ENCODE assay signal across 14 cellular contexts in the genomic region with DNA sequence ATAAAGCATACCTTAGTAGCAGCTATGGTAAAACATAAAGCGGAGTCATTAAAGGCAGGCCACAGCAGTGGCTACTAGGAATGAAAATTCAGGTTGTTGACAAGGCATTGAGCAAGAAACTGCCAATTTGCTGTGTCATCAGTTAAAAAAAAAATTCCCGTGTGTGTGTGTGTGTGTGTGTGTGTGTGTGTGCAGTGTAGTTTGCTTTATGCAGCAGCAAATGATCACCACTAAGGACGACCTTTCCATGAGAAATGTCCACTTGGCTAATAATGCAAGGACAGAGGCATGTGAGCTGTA.
DNase-seq lines count a peak whose midpoint lies in the region; ATAC-seq and TF ChIP-seq lines count a peak whose summit lies in the region.
"Had no signal": no experiment of that assay in that cellular context is flagged by ENCODE, and none has a peak within 500 bp of the region (broad histone marks: within the 10 kb centered on the region; RNA-seq: fewer than 3 reads in every experiment).

No MANE protein-coding gene starts in this region.

- peak; percentile 74 for ATAC-seq in SK-N-SH treated with all-trans-retinoic acid at 6 μM for 48 hours
- no peak for ATAC-seq in GM19324 (IDR thresholded peaks at IDR 0.05; ENCODE audit: low FRiP score, unreplicated experiment)
- ATAC-seq: Panc1; stimulated activated naive CD8-positive, alpha-beta T cell treated with anti-CD3 and anti-CD28 coated beads, Interleukin-15, Interleukin-2, amounts not matched to agents 100 U/mL and 50 U/mL, for 24 hours; T-helper 17 cell had no signal

- H3K4me3 ChIP-seq in fibroblast of the aortic adventitia (ENCODE audit: low read depth, low read length): no peak overlapping the region

- no peak for TF ChIP-seq CTCF in fibroblast of the aortic adventitia (IDR thresholded peaks at IDR 0.05; ENCODE audit: insufficient read depth, low read length)

- DNase-seq in EH (ENCODE audit: low read depth) (peak; percentile 20), fibroblast of the aortic adventitia (ENCODE audit: low read depth) (peak; percentile 56), renal cortical epithelial cell (ENCODE audit: low read depth) (peak; percentile 94), HuH-7.5 (ENCODE audit: low spot score) (no peak), occipital lobe (lab: John Stamatoyannopoulos, UW) (no peak), cerebellum (ENCODE audit: low spot score) (no peak)
- DNase-seq: activated CD4-positive, alpha-beta T cell treated with anti-CD3 and anti-CD28 coated beads, Interleukin-2, amount 50 U/mL, for 1 hour; KG1; stimulated activated CD4-positive, alpha-beta T cell treated with anti-CD3 and anti-CD28 coated beads, Interleukin-4, amount 100 ng/mL, for 4 hours; stimulated activated naive CD8-positive, alpha-beta T cell treated with anti-CD3 and anti-CD28 coated beads, Interleukin-15, Interleukin-2, amounts not matched to agents 100 U/mL and 50 U/mL, for 24 hours; T-helper 17 cell had no signal

TF ChIP-seq in SK-N-SH treated with all-trans-retinoic acid at 6 μM for 48 hours, 23 proteins besides CTCF, POLR2A, EP300 and RAD21:
- TF ChIP-seq BACH2 (CRISPR knock-in tag; IDR thresholded peaks at IDR 0.05; ENCODE audit: borderline replicate concordance): no peak
- TF ChIP-seq, protein P1, sequence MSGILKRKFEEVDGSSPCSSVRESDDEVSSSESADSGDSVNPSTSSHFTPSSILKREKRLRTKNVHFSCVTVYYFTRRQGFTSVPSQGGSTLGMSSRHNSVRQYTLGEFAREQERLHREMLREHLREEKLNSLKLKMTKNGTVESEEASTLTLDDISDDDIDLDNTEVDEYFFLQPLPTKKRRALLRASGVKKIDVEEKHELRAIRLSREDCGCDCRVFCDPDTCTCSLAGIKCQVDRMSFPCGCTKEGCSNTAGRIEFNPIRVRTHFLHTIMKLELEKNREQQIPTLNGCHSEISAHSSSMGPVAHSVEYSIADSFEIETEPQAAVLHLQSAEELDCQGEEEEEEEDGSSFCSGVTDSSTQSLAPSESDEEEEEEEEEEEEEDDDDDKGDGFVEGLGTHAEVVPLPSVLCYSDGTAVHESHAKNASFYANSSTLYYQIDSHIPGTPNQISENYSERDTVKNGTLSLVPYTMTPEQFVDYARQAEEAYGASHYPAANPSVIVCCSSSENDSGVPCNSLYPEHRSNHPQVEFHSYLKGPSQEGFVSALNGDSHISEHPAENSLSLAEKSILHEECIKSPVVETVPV (CRISPR knock-in tag; IDR thresholded peaks at IDR 0.05): no peak
- TF ChIP-seq, protein P2, sequence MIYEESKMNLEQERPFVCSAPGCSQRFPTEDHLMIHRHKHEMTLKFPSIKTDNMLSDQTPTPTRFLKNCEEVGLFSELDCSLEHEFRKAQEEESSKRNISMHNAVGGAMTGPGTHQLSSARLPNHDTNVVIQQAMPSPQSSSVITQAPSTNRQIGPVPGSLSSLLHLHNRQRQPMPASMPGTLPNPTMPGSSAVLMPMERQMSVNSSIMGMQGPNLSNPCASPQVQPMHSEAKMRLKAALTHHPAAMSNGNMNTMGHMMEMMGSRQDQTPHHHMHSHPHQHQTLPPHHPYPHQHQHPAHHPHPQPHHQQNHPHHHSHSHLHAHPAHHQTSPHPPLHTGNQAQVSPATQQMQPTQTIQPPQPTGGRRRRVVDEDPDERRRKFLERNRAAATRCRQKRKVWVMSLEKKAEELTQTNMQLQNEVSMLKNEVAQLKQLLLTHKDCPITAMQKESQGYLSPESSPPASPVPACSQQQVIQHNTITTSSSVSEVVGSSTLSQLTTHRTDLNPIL (CRISPR knock-in tag; IDR thresholded peaks at IDR 0.05; ENCODE audit: low read depth): no peak
- TF ChIP-seq RARB (CRISPR knock-in tag; IDR thresholded peaks at IDR 0.05): no peak
- TF ChIP-seq, protein P3, sequence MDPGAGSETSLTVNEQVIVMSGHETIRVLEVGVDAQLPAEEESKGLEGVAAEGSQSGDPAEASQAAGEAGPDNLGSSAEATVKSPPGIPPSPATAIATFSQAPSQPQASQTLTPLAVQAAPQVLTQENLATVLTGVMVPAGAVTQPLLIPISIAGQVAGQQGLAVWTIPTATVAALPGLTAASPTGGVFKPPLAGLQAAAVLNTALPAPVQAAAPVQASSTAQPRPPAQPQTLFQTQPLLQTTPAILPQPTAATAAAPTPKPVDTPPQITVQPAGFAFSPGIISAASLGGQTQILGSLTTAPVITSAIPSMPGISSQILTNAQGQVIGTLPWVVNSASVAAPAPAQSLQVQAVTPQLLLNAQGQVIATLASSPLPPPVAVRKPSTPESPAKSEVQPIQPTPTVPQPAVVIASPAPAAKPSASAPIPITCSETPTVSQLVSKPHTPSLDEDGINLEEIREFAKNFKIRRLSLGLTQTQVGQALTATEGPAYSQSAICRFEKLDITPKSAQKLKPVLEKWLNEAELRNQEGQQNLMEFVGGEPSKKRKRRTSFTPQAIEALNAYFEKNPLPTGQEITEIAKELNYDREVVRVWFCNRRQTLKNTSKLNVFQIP (CRISPR knock-in tag; IDR thresholded peaks at IDR 0.05; ENCODE audit: borderline replicate concordance, low read depth): no peak
- TF ChIP-seq ZNF8 (CRISPR knock-in tag; IDR thresholded peaks at IDR 0.05): no peak
- TF ChIP-seq, protein P4, sequence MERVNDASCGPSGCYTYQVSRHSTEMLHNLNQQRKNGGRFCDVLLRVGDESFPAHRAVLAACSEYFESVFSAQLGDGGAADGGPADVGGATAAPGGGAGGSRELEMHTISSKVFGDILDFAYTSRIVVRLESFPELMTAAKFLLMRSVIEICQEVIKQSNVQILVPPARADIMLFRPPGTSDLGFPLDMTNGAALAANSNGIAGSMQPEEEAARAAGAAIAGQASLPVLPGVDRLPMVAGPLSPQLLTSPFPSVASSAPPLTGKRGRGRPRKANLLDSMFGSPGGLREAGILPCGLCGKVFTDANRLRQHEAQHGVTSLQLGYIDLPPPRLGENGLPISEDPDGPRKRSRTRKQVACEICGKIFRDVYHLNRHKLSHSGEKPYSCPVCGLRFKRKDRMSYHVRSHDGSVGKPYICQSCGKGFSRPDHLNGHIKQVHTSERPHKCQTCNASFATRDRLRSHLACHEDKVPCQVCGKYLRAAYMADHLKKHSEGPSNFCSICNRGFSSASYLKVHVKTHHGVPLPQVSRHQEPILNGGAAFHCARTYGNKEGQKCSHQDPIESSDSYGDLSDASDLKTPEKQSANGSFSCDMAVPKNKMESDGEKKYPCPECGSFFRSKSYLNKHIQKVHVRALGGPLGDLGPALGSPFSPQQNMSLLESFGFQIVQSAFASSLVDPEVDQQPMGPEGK (CRISPR knock-in tag; IDR thresholded peaks at IDR 0.05; ENCODE audit: borderline replicate concordance): no peak
- no peak for TF ChIP-seq ARNTL (CRISPR knock-in tag; IDR thresholded peaks at IDR 0.05; ENCODE audit: borderline replicate concordance, low read depth)
- TF ChIP-seq SNAI2 (CRISPR knock-in tag; IDR thresholded peaks at IDR 0.05): no peak
- TF ChIP-seq TCF4 (CRISPR knock-in tag; IDR thresholded peaks at IDR 0.05; ENCODE audit: borderline replicate concordance): no peak
- no peak for TF ChIP-seq ZFP3 (CRISPR knock-in tag; IDR thresholded peaks at IDR 0.05)
- TF ChIP-seq, protein P5, sequence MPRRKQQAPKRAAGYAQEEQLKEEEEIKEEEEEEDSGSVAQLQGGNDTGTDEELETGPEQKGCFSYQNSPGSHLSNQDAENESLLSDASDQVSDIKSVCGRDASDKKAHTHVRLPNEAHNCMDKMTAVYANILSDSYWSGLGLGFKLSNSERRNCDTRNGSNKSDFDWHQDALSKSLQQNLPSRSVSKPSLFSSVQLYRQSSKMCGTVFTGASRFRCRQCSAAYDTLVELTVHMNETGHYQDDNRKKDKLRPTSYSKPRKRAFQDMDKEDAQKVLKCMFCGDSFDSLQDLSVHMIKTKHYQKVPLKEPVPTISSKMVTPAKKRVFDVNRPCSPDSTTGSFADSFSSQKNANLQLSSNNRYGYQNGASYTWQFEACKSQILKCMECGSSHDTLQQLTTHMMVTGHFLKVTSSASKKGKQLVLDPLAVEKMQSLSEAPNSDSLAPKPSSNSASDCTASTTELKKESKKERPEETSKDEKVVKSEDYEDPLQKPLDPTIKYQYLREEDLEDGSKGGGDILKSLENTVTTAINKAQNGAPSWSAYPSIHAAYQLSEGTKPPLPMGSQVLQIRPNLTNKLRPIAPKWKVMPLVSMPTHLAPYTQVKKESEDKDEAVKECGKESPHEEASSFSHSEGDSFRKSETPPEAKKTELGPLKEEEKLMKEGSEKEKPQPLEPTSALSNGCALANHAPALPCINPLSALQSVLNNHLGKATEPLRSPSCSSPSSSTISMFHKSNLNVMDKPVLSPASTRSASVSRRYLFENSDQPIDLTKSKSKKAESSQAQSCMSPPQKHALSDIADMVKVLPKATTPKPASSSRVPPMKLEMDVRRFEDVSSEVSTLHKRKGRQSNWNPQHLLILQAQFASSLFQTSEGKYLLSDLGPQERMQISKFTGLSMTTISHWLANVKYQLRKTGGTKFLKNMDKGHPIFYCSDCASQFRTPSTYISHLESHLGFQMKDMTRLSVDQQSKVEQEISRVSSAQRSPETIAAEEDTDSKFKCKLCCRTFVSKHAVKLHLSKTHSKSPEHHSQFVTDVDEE (CRISPR knock-in tag; IDR thresholded peaks at IDR 0.05): no peak
- TF ChIP-seq ISL1 (CRISPR knock-in tag; IDR thresholded peaks at IDR 0.05): no peak; the same call in 1 of the 2 replicates
- TF ChIP-seq TOX (CRISPR knock-in tag; IDR thresholded peaks at IDR 0.05; ENCODE audit: borderline replicate concordance): no peak
- no peak for TF ChIP-seq ESRRG (CRISPR knock-in tag; IDR thresholded peaks at IDR 0.05)
- TF ChIP-seq ZNF565 (CRISPR knock-in tag; conservative IDR thresholded peaks at IDR 0.05; ENCODE audit: low read depth): no peak
TF ChIP-seq in SK-N-SH treated with all-trans-retinoic acid at 6 μM for 48 hours: peak in this region for 0.

Comparison
In these comparisons a context has a peak if more than half of its experiments do, and no peak if none do; other contexts are left out.
1. DNase-seq: peak in EH (single experiment), fibroblast of the aortic adventitia (single experiment) and renal cortical epithelial cell (single experiment); none in HuH-7.5 (single experiment), occipital lobe (single experiment) and cerebellum (single experiment).